19 cellular contexts compared by ENCODE assay signal in genomic region chr9:113509463-113509862, GRCh38. TPM values are rescaled to one million over a fixed set of nuclear protein-coding genes. Genes with fewer than 3 reads are reported as not detected.
DNase-seq lines count a peak whose midpoint lies in the region; ATAC-seq, FAIRE-seq and TF ChIP-seq lines count a peak whose summit lies in the region.
"Had no signal": no experiment of that assay in that cellular context is flagged by ENCODE, and none has a peak within 500 bp of the region (broad histone marks: within the 10 kb centered on the region; RNA-seq: fewer than 3 reads in every experiment).

No MANE protein-coding gene starts in this region.

- DNase-seq in AG10803 (ENCODE audit: low read depth), result peak; percentile 88
- no peak for DNase-seq in H54 (ENCODE audit: insufficient read length, low spot score)
- no peak for DNase-seq in coronary artery (ENCODE audit: low spot score)
- DNase-seq in natural killer cell, result no peak
- DNase-seq in iPS-NIHi11 (ENCODE audit: low spot score), result no peak
- DNase-seq: activated CD4-positive, alpha-beta T cell treated with anti-CD3 and anti-CD28 coated beads for 4 hours; GOT3; NCI-H510A treated with DMSO at 0.1 percent for 48 hours; retina; stimulated activated CD4-positive, alpha-beta T cell treated with anti-CD3 and anti-CD28 coated beads, Interleukin-4, amount 100 ng/mL, for 1 hour had no signal

- FAIRE-seq in H54 (lab: Jason Lieb, UNC), result peak; percentile 64
- FAIRE-seq: bronchial epithelial cell, G401.6 had no signal

- H3K4me3 Mint-ChIP-seq in natural killer cell, result no peak overlapping the region
- H3K4me3 Mint-ChIP-seq: T-helper 2 cell treated with Interferon-gamma antibody and Interleukin-4, amounts not matched to agents 5 μg/mL and 100 μg/mL, for 36 hours had no signal

- H3K27me3 Mint-ChIP-seq in natural killer cell (ENCODE audit: low read depth in 2 of 2), result no peaks in the 10 kb centered on the region

- TF ChIP-seq POLR2A in H54 (IDR thresholded peaks at IDR 0.05; ENCODE audit: low read depth, low read length), result no peak

- no peaks in the 10 kb centered on the region for H3K9me3 Mint-ChIP-seq in natural killer cell
- H3K9me3 Mint-ChIP-seq: T-helper 2 cell treated with Interferon-gamma antibody and Interleukin-4, amounts not matched to agents 5 μg/mL and 100 μg/mL, for 36 hours had no signal

- peak overlapping the region; percentile 22 to 85 for H3K27ac Mint-ChIP-seq in natural killer cell

- H3K36me3 Mint-ChIP-seq in natural killer cell, result no peaks in the 10 kb centered on the region

- ATAC-seq in natural killer cell, result no peak
- no peak for ATAC-seq in HG02885 (IDR thresholded peaks at IDR 0.05; ENCODE audit: poor library complexity, unreplicated experiment)
- ATAC-seq in GM21423 (IDR thresholded peaks at IDR 0.05; ENCODE audit: unreplicated experiment), result no peak
- ATAC-seq in HG03342 (IDR thresholded peaks at IDR 0.05; ENCODE audit: unreplicated experiment), result no peak
- ATAC-seq: Panc1 had no signal

- peaks cover 49 to 59% of the 10 kb centered on the region in 2 donors for H3K4me1 Mint-ChIP-seq in natural killer cell

- H3K4me3 ChIP-seq in AG10803 (ENCODE audit: low read length) (no peak overlapping the region), coronary artery (no peak overlapping the region)

- intact Hi-C loops in natural killer cell (cut with micrococcal nuclease), result no loop called here

- TF ChIP-seq CTCF in AG10803 (conservative IDR thresholded peaks at IDR 0.05; ENCODE audit: low read length), result peak; percentile 22; the same call in 1 of the 2 replicates
- no peak for TF ChIP-seq CTCF in coronary artery (IDR thresholded peaks at IDR 0.05)
- no peak for TF ChIP-seq CTCF in natural killer cell (IDR thresholded peaks at IDR 0.05)

- peak overlapping the region; percentile 35 to 46 for H3K27ac ChIP-seq in coronary artery
- H3K27ac ChIP-seq: epithelial cell of prostate, KMS-11 had no signal

RNA-seq across cellular contexts. Expression of gene RGS3, which starts 45.9 kb away (rescaled TPM):
- total RNA-seq in natural killer cell, result 100 to 1,000 TPM; 148 to 269 (median 190) TPM
